ENCODE assay signal across 1 cellular context in genomic region chr10:95289003-95289920, GRCh38.
TF ChIP-seq lines count a peak whose summit lies in the region.

No MANE protein-coding gene starts in this region.

TF ChIP-seq in HepG2, 621 proteins besides CTCF, POLR2A, EP300 and RAD21 (continued from another document and continues in another):
- no peak for TF ChIP-seq CEBPZ (IDR thresholded peaks at IDR 0.05; ENCODE audit: low read length)
- TF ChIP-seq ZNF747 (CRISPR knock-in tag; IDR thresholded peaks at IDR 0.05; ENCODE audit: borderline replicate concordance), result no peak
- 0 out of 2 replicates have a peak, but pooled peaks have one; percentile 55 for TF ChIP-seq ZNF605 (CRISPR knock-in tag; IDR thresholded peaks at IDR 0.05)
- TF ChIP-seq ZFP82 (CRISPR knock-in tag; IDR thresholded peaks at IDR 0.05; ENCODE audit: borderline replicate concordance), result no peak
- peak; percentile 61; the same call in 1 of the 2 replicates for TF ChIP-seq ZNF775 (CRISPR knock-in tag; IDR thresholded peaks at IDR 0.05; ENCODE audit: borderline replicate concordance)
- TF ChIP-seq MTF1 (CRISPR knock-in tag; IDR thresholded peaks at IDR 0.05), result no peak
- TF ChIP-seq RFXANK (CRISPR knock-in tag; IDR thresholded peaks at IDR 0.05), result no peak
- peak; percentile 75; the same call in 1 of the 2 replicates for TF ChIP-seq ZNF691 (CRISPR knock-in tag; IDR thresholded peaks at IDR 0.05; ENCODE audit: borderline replicate concordance, low read depth)
- no peak for TF ChIP-seq MTA3 (CRISPR knock-in tag; IDR thresholded peaks at IDR 0.05)
- no peak for TF ChIP-seq CBFB (CRISPR knock-in tag; IDR thresholded peaks at IDR 0.05)
- peak in 1 of 2 experiments; percentile 65; a peak in 1 of 4 replicates for TF ChIP-seq HMGXB4 (CRISPR knock-in tag; IDR thresholded peaks at IDR 0.05; ENCODE audit: borderline replicate concordance in 1 of 2, low read depth in 1 of 2)
- TF ChIP-seq ARID4A (CRISPR knock-in tag; IDR thresholded peaks at IDR 0.05; ENCODE audit: borderline replicate concordance), result no peak
- no peak for TF ChIP-seq THAP7 (CRISPR knock-in tag; IDR thresholded peaks at IDR 0.05)
- TF ChIP-seq SP140L (CRISPR knock-in tag; IDR thresholded peaks at IDR 0.05; ENCODE audit: borderline replicate concordance), result no peak
- no peak for TF ChIP-seq GATAD1 (CRISPR knock-in tag; IDR thresholded peaks at IDR 0.05)
- peak; percentile 29; the same call in 1 of the 2 replicates for TF ChIP-seq SAP130 (CRISPR knock-in tag; IDR thresholded peaks at IDR 0.05; ENCODE audit: low read depth)
- TF ChIP-seq ZNF136 (CRISPR knock-in tag; IDR thresholded peaks at IDR 0.05; ENCODE audit: low read depth), result no peak
- peak; percentile 43 for TF ChIP-seq KMT2A (CRISPR knock-in tag; IDR thresholded peaks at IDR 0.05)
- no peak for TF ChIP-seq ZSCAN29 (CRISPR knock-in tag; conservative IDR thresholded peaks at IDR 0.05)
- no peak for TF ChIP-seq MLX (CRISPR knock-in tag; IDR thresholded peaks at IDR 0.05)
- TF ChIP-seq ZNF235 (CRISPR knock-in tag; IDR thresholded peaks at IDR 0.05; ENCODE audit: borderline replicate concordance), result no peak
- TF ChIP-seq PCBP1 (IDR thresholded peaks at IDR 0.05; ENCODE audit: borderline replicate concordance, low read depth, low read length), result no peak
- no peak for TF ChIP-seq ZNF510 (CRISPR knock-in tag; IDR thresholded peaks at IDR 0.05; ENCODE audit: low read depth)
- TF ChIP-seq ZNF878 (CRISPR knock-in tag; IDR thresholded peaks at IDR 0.05), result no peak
- TF ChIP-seq ZNF660 (CRISPR knock-in tag; IDR thresholded peaks at IDR 0.05; ENCODE audit: borderline replicate concordance, low read depth), result no peak
- TF ChIP-seq ZSCAN9 (CRISPR knock-in tag; IDR thresholded peaks at IDR 0.05; ENCODE audit: borderline replicate concordance), result 0 out of 2 replicates have a peak, but pooled peaks have one; percentile 38
- 0 out of 2 replicates have a peak, but pooled peaks have one; percentile 17 for TF ChIP-seq KDM3A (CRISPR knock-in tag; IDR thresholded peaks at IDR 0.05; ENCODE audit: low read depth)
- no peak for TF ChIP-seq ZBTB10 (CRISPR knock-in tag; IDR thresholded peaks at IDR 0.05; ENCODE audit: borderline replicate concordance)
- peak; percentile 12; the same call in 1 of the 2 replicates for TF ChIP-seq ZNF687 (CRISPR knock-in tag; IDR thresholded peaks at IDR 0.05)
- no peak for TF ChIP-seq ZNF577 (CRISPR knock-in tag; IDR thresholded peaks at IDR 0.05; ENCODE audit: borderline replicate concordance, low read depth)
- TF ChIP-seq ZSCAN31 (CRISPR knock-in tag; IDR thresholded peaks at IDR 0.05; ENCODE audit: low read depth), result peak; percentile 22; the same call in 1 of the 2 replicates
- TF ChIP-seq ZBTB21 (CRISPR knock-in tag; IDR thresholded peaks at IDR 0.05), result no peak
- peak; percentile 23 for TF ChIP-seq TEAD3 (CRISPR knock-in tag; optimal IDR thresholded peaks at IDR 0.05; ENCODE audit: borderline replicate concordance)
- TF ChIP-seq ATRX (CRISPR knock-in tag; IDR thresholded peaks at IDR 0.05; ENCODE audit: borderline replicate concordance), result no peak
- peak; percentile 16; the same call in 1 of the 2 replicates for TF ChIP-seq KMT2B (CRISPR knock-in tag; IDR thresholded peaks at IDR 0.05)
- no peak for TF ChIP-seq SSRP1 (CRISPR knock-in tag; IDR thresholded peaks at IDR 0.05)
- no peak for TF ChIP-seq IRF2 (CRISPR knock-in tag; IDR thresholded peaks at IDR 0.05)
- peak; percentile 30; the same call in 1 of the 2 replicates for TF ChIP-seq ZNF574 (CRISPR knock-in tag; IDR thresholded peaks at IDR 0.05)
